14 cellular contexts compared by ENCODE assay signal in genomic region chr9:130337318-130337717, GRCh38.
DNase-seq lines count a peak whose midpoint lies in the region; ATAC-seq and TF ChIP-seq lines count a peak whose summit lies in the region.
"Had no signal": no experiment of that assay in that cellular context is flagged by ENCODE, and none has a peak within 500 bp of the region (broad histone marks: within the 10 kb centered on the region; RNA-seq: fewer than 3 reads in every experiment).

No MANE protein-coding gene starts in this region.

- H3K4me3 ChIP-seq in HEK293 (ENCODE audit: low read depth, low read length) (no peak overlapping the region), colonic mucosa (no peak overlapping the region)
- H3K4me3 ChIP-seq: A549, GM23248 had no signal

- no peaks in the 10 kb centered on the region for H3K27me3 ChIP-seq in colonic mucosa
- H3K27me3 ChIP-seq: BE2C had no signal

- CTCF ChIA-PET in HEK293 (lab: Yijun Ruan, JAX) (interaction anchor here (0.6 to 3.0 kb wide), 6 partner anchors 10 to 1038 kb away, joined by 3 to 15 read pairs (median 5); no protein-coding TSS in a partner anchor), MCF 10A (lab: Yijun Ruan, JAX) (interaction anchor here (0.6 to 0.9 kb wide), 2 partner anchors 13 to 435 kb away, joined by 3 read pairs; no protein-coding TSS in a partner anchor)

- peaks cover 11% of the 10 kb centered on the region for H3K9me3 Mint-ChIP-seq in glutamatergic neuron (ENCODE audit: unreplicated experiment)
- H3K9me3 Mint-ChIP-seq in MCF 10A (ENCODE audit: unreplicated experiment), result no peaks in the 10 kb centered on the region
- H3K9me3 Mint-ChIP-seq: CD4-positive, alpha-beta memory T cell had no signal

- H3K36me3 Mint-ChIP-seq in glutamatergic neuron (ENCODE audit: unreplicated experiment) (no peaks in the 10 kb centered on the region), MCF 10A (ENCODE audit: insufficient read depth, unreplicated experiment) (no peaks in the 10 kb centered on the region)
- H3K36me3 Mint-ChIP-seq: CD4-positive, alpha-beta memory T cell had no signal

- H3K9me3 ChIP-seq in HEK293 (ENCODE audit: control insufficient read depth, insufficient read depth, low read depth, low read length) (no peaks in the 10 kb centered on the region), colonic mucosa (no peaks in the 10 kb centered on the region)
- H3K9me3 ChIP-seq: A549, BE2C had no signal

- no TSS peak for BruUV-seq in MCF 10A (replicated peaks; lab: Mats Ljungman, UMichigan)

- intact Hi-C loops in colonic mucosa (cut with DNase I) (no loop called here), MCF 10A (cut with micrococcal nuclease) (no loop called here)

- POLR2A ChIA-PET in HEK293 (lab: Yijun Ruan, JAX) (no interaction called here), MCF 10A (lab: Yijun Ruan, JAX) (interaction anchor here (0.8 kb wide), 1 partner anchor 341 kb away, joined by 3 read pairs; no protein-coding TSS in a partner anchor)

- no peaks in the 10 kb centered on the region for H3K4me1 ChIP-seq in HEK293 (ENCODE audit: control insufficient read depth, insufficient read depth, low read length)
- no peaks in the 10 kb centered on the region for H3K4me1 ChIP-seq in colonic mucosa
- H3K4me1 ChIP-seq: A549 had no signal

- ATAC-seq in HG03439 (IDR thresholded peaks at IDR 0.05; ENCODE audit: unreplicated experiment), result no peak
- ATAC-seq: A549 had no signal

- H3K36me3 ChIP-seq in HEK293 (ENCODE audit: control insufficient read depth in 2 of 2, insufficient read depth in 1 of 2, low read length in 2 of 2) (no peaks in the 10 kb centered on the region), colonic mucosa (no peaks in the 10 kb centered on the region)
- H3K36me3 ChIP-seq: BE2C had no signal

- peak; percentile 70 for DNase-seq in NCI-H2029 (lab: John Stamatoyannopoulos, UW)
- DNase-seq in RPMI8226, result peak; percentile 78
- DNase-seq in glutamatergic neuron, result no peak
- no peak for DNase-seq in colonic mucosa
- DNase-seq in MCF 10A (ENCODE audit: unreplicated experiment), result no peak
- DNase-seq: BE2C; CD4-positive, alpha-beta memory T cell; DND-41; GDM1; GM23248 had no signal

- peaks cover 20% of the 10 kb centered on the region for H3K27me3 Mint-ChIP-seq in glutamatergic neuron (ENCODE audit: unreplicated experiment)
- H3K27me3 Mint-ChIP-seq in MCF 10A (ENCODE audit: insufficient read depth, unreplicated experiment), result peaks cover 41% of the 10 kb centered on the region

- H3K4me3 Mint-ChIP-seq in glutamatergic neuron (ENCODE audit: unreplicated experiment) (no peak overlapping the region), MCF 10A (ENCODE audit: unreplicated experiment) (no peak overlapping the region)
- H3K4me3 Mint-ChIP-seq: CD4-positive, alpha-beta memory T cell had no signal

- H3K27ac ChIP-seq in HEK293 (ENCODE audit: extremely low read depth, low read depth, low read length), result no peak overlapping the region
- no peak overlapping the region for H3K27ac ChIP-seq in colonic mucosa
- H3K27ac ChIP-seq: A549, C4-2B, GM23248 had no signal

- peaks cover 28% of the 10 kb centered on the region for H3K4me1 Mint-ChIP-seq in glutamatergic neuron (ENCODE audit: low read depth, unreplicated experiment)
- no peaks in the 10 kb centered on the region for H3K4me1 Mint-ChIP-seq in MCF 10A (ENCODE audit: insufficient read depth, unreplicated experiment)

- H3K9ac ChIP-seq in colonic mucosa (ENCODE audit: low read depth in 2 of 2, low read length in 2 of 2), result no peak overlapping the region
- H3K9ac ChIP-seq: GM23248 had no signal

- peak overlapping the region; percentile 66 for H3K27ac Mint-ChIP-seq in glutamatergic neuron (ENCODE audit: unreplicated experiment)
- H3K27ac Mint-ChIP-seq in MCF 10A (ENCODE audit: low read depth, unreplicated experiment), result no peak overlapping the region
- H3K27ac Mint-ChIP-seq: CD4-positive, alpha-beta memory T cell had no signal

- TF ChIP-seq CTCF in HEK293 (tag by site-specific recombination; IDR thresholded peaks at IDR 0.05), result no peak
- TF ChIP-seq CTCF in glutamatergic neuron (IDR thresholded peaks at IDR 0.05; ENCODE audit: partially characterized antibody, unreplicated experiment), result no peak
- TF ChIP-seq CTCF in colonic mucosa (IDR thresholded peaks at IDR 0.05), result no peak
- no peak for TF ChIP-seq CTCF in MCF 10A (IDR thresholded peaks at IDR 0.05; ENCODE audit: unreplicated experiment)

TF ChIP-seq in HEK293, 187 proteins besides CTCF, POLR2A, EP300 and RAD21:
- no peak for TF ChIP-seq ZSCAN4 (tag by site-specific recombination; IDR thresholded peaks at IDR 0.05)
- TF ChIP-seq YY1 (tag by site-specific recombination; IDR thresholded peaks at IDR 0.05), result no peak
- no peak for TF ChIP-seq GLI4 (tag by site-specific recombination; IDR thresholded peaks at IDR 0.05)
- TF ChIP-seq SCRT1 (tag by site-specific recombination; IDR thresholded peaks at IDR 0.05; ENCODE audit: borderline replicate concordance), result peak; percentile 51; the same call in 1 of the 2 replicates
- TF ChIP-seq SCRT2 (tag by site-specific recombination; IDR thresholded peaks at IDR 0.05), result peak; percentile 82
- TF ChIP-seq ZNF692 (tag by site-specific recombination; IDR thresholded peaks at IDR 0.05), result no peak
- TF ChIP-seq ZNF23 (tag by site-specific recombination; IDR thresholded peaks at IDR 0.05; ENCODE audit: borderline replicate concordance), result no peak

Comparison
In these comparisons a context has a peak if more than half of its experiments do, and no peak if none do; other contexts are left out.
1. DNase-seq: peak in NCI-H2029 (single experiment) and RPMI8226 (single experiment); none in glutamatergic neuron (single experiment), colonic mucosa (single experiment) and MCF 10A (single experiment).